ENCODE assay signal across 10 cellular contexts in genomic region chr13:49998714-49999624, GRCh38. TPM values are rescaled to one million over a fixed set of nuclear protein-coding genes. Genes with fewer than 3 reads are reported as not detected.
A peak's percentile ranks its signal among the peaks of the same experiment; 100 is the strongest.
DNase-seq lines count a peak whose midpoint lies in the region; ATAC-seq and TF ChIP-seq lines count a peak whose summit lies in the region.
"Had no signal": no experiment of that assay in that cellular context is flagged by ENCODE, and none has a peak within 500 bp of the region (broad histone marks: within the 10 kb centered on the region; RNA-seq: fewer than 3 reads in every experiment).

No MANE protein-coding gene starts in this region.

- peaks cover 44% of the 10 kb centered on the region for H3K4me1 Mint-ChIP-seq in activated CD4-positive, alpha-beta T cell treated with anti-CD3 and anti-CD28 coated beads, Interleukin-2, amount 10 ng/mL, durations not matched to agents 7 days and 5 days
- peaks cover 48% of the 10 kb centered on the region for H3K4me1 Mint-ChIP-seq in stimulated activated memory B cell treated with anti-CD40 and anti-IgM and Interleukin-4, amounts not matched to agents 10 μg/mL and 1 μg/mL and 100 μg/mL, for 72 hours

- no peak overlapping the region for H3K27ac Mint-ChIP-seq in activated CD4-positive, alpha-beta T cell treated with anti-CD3 and anti-CD28 coated beads, Interleukin-2, amount 10 ng/mL, durations not matched to agents 7 days and 5 days
- H3K27ac Mint-ChIP-seq in stimulated activated memory B cell treated with anti-CD40 and anti-IgM and Interleukin-4, amounts not matched to agents 10 μg/mL and 1 μg/mL and 100 μg/mL, for 72 hours: peak overlapping the region; percentile 96

- H3K27me3 Mint-ChIP-seq in activated CD4-positive, alpha-beta T cell treated with anti-CD3 and anti-CD28 coated beads, Interleukin-2, amount 10 ng/mL, durations not matched to agents 7 days and 5 days: no peaks in the 10 kb centered on the region
- H3K27me3 Mint-ChIP-seq in stimulated activated memory B cell treated with anti-CD40 and anti-IgM and Interleukin-4, amounts not matched to agents 10 μg/mL and 1 μg/mL and 100 μg/mL, for 72 hours: no peaks in the 10 kb centered on the region

- CTCF ChIA-PET in activated CD4-positive, alpha-beta T cell treated with anti-CD3 and anti-CD28 coated beads, Interleukin-2, amount 10 ng/mL, durations not matched to agents 7 days and 5 days (lab: Charles Lee): interaction anchor here (1.1 to 3.8 kb wide), 4 partner anchors 9 to 913 kb away, joined by 3 to 34 read pairs (median 11); no protein-coding TSS in a partner anchor

- TF ChIP-seq CTCF in VCaP (conservative IDR thresholded peaks at IDR 0.05): no peak

- no peaks in the 10 kb centered on the region for H3K9me3 Mint-ChIP-seq in activated CD4-positive, alpha-beta T cell treated with anti-CD3 and anti-CD28 coated beads, Interleukin-2, amount 10 ng/mL, durations not matched to agents 7 days and 5 days
- H3K9me3 Mint-ChIP-seq in stimulated activated memory B cell treated with anti-CD40 and anti-IgM and Interleukin-4, amounts not matched to agents 10 μg/mL and 1 μg/mL and 100 μg/mL, for 72 hours: no peaks in the 10 kb centered on the region

- ATAC-seq in stimulated activated memory B cell treated with anti-CD40 and anti-IgM and Interleukin-4, amounts not matched to agents 10 μg/mL and 1 μg/mL and 100 μg/mL, for 72 hours: no peak

- POLR2A ChIA-PET in activated CD4-positive, alpha-beta T cell treated with anti-CD3 and anti-CD28 coated beads, Interleukin-2, amount 10 ng/mL, durations not matched to agents 7 days and 5 days (lab: Charles Lee): interaction anchor here (0.6 kb wide), 1 partner anchor 82 kb away, joined by 3 read pairs; no protein-coding TSS in a partner anchor

- peak overlapping the region; percentile 98 for H3K27ac ChIP-seq in VCaP
- H3K27ac ChIP-seq: SJSA1 had no signal

- peaks cover 43% of the 10 kb centered on the region for H3K36me3 Mint-ChIP-seq in activated CD4-positive, alpha-beta T cell treated with anti-CD3 and anti-CD28 coated beads, Interleukin-2, amount 10 ng/mL, durations not matched to agents 7 days and 5 days (ENCODE audit: low read depth)
- peaks cover 21% of the 10 kb centered on the region for H3K36me3 Mint-ChIP-seq in stimulated activated memory B cell treated with anti-CD40 and anti-IgM and Interleukin-4, amounts not matched to agents 10 μg/mL and 1 μg/mL and 100 μg/mL, for 72 hours

- H3K4me3 Mint-ChIP-seq in activated CD4-positive, alpha-beta T cell treated with anti-CD3 and anti-CD28 coated beads, Interleukin-2, amount 10 ng/mL, durations not matched to agents 7 days and 5 days: peak overlapping the region; percentile 79
- peak overlapping the region; percentile 91 for H3K4me3 Mint-ChIP-seq in stimulated activated memory B cell treated with anti-CD40 and anti-IgM and Interleukin-4, amounts not matched to agents 10 μg/mL and 1 μg/mL and 100 μg/mL, for 72 hours

- no peak for DNase-seq in activated CD4-positive, alpha-beta T cell treated with anti-CD3 and anti-CD28 coated beads, Interleukin-2, amount 10 ng/mL, durations not matched to agents 7 days and 5 days
- DNase-seq in activated CD4-positive, alpha-beta T cell treated with anti-CD3 and anti-CD28 coated beads for 48 hours: no peak
- DNase-seq in iPS DF 4.7 (ENCODE audit: extremely low read depth, low spot score) (peak; percentile 72), SIG-M5 (lab: John Stamatoyannopoulos, UW) (no peak), NCI-H2107 treated with DMSO at 0.1 percent for 48 hours (lab: John Stamatoyannopoulos, UW; ENCODE audit: unreplicated experiment) (no peak), D341Med (ENCODE audit: low spot score) (no peak)
- DNase-seq: nucleus accumbens had no signal

RNA-seq across cellular contexts. Expression of gene TRIM13, which starts 2.1 kb away (rescaled TPM):
- total RNA-seq in activated CD4-positive, alpha-beta T cell treated with anti-CD3 and anti-CD28 coated beads, Interleukin-2, amount 10 ng/mL, durations not matched to agents 7 days and 5 days: 10 to 100 TPM; 17.7 to 18.5 TPM

RNA-seq across cellular contexts. Expression of gene KCNRG, which starts 16.3 kb away (rescaled TPM):
- total RNA-seq in activated CD4-positive, alpha-beta T cell treated with anti-CD3 and anti-CD28 coated beads, Interleukin-2, amount 10 ng/mL, durations not matched to agents 7 days and 5 days: under 1 TPM; 0.42 to 0.60 TPM
